Comparison of ENCODE assay signal across 19 cellular contexts in the genomic region with DNA sequence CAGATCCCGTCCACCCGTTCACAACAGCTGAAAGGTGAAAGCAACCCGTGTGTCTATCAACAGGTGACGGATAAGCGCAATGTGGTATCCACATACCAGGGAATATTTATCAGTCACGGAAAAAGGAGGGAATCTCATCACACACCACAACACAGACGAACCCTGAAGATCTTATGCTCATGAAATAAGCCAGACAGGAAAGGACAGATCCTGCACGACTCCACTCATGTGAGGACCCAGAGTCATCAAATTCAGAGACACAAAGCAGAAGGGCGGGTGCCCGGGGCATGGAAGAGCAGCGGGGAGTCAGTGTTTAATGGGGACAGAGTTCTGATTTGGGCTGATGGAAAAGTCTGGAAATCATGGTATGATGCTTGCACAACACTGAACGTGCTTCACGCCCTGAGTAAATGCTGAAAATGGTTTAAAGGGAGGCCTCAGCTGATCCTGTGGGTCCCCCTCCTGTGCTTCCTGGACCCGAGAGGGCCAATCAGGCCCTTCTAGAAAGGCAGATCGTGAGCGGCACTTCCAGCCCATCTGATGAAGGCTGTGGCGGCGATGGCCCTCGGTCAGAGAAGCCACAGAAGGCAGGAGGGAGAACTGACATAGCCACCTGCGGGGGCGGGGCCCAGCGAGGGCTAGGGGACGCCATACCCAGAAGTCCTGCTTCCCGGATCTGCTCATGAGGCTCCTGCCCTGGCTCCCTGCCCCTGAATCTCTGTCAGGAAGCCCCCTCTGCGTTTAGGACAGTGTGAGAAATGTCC. TPM values are rescaled to one million over a fixed set of nuclear protein-coding genes. Genes with fewer than 3 reads are reported as not detected.
"Had no signal": no experiment of that assay in that cellular context is flagged by ENCODE, and none has a peak within 500 bp of the region (broad histone marks: within the 10 kb centered on the region; RNA-seq: fewer than 3 reads in every experiment).

No MANE protein-coding gene starts in this region.

- H3K9me3 Mint-ChIP-seq: activated CD4-positive, alpha-beta T cell treated with anti-CD3 and anti-CD28 coated beads, Interleukin-2, amount 10 ng/mL, durations not matched to agents 7 days and 5 days; naive B cell; stimulated activated naive CD8-positive, alpha-beta T cell treated with anti-CD3 and anti-CD28 coated beads, Interleukin-15, amount 100 ng/mL, for 72 hours; type B pancreatic cell had no signal

- H3K36me3 ChIP-seq: sigmoid colon had no signal

- DNase-seq: activated CD4-positive, alpha-beta T cell treated with anti-CD3 and anti-CD28 coated beads, Interleukin-2, amount 10 ng/mL, durations not matched to agents 7 days and 5 days; activated CD8-positive, alpha-beta memory T cell treated with anti-CD3 and anti-CD28 coated beads, Interleukin-2, amount 50 U/mL, for 48 hours; activated gamma-delta T cell treated with Interleukin-2 at 50 U/mL for 16 hours; amniotic stem cell; central memory CD4-positive, alpha-beta T cell; cortex of kidney; effector CD8-positive, alpha-beta T cell; foreskin keratinocyte; head of caudate nucleus; immature natural killer cell; naive B cell; sigmoid colon; stimulated activated CD4-positive, alpha-beta T cell treated with anti-CD3 and anti-CD28 coated beads, Interleukin-1b, Interleukin-23, amount 100 ng/mL, for 48 hours; stimulated activated naive CD8-positive, alpha-beta T cell treated with anti-CD3 and anti-CD28 coated beads, Interleukin-15, amount 100 ng/mL, for 72 hours had no signal

- ATAC-seq: foreskin keratinocyte; stimulated activated naive CD8-positive, alpha-beta T cell treated with anti-CD3 and anti-CD28 coated beads, Interleukin-15, amount 100 ng/mL, for 72 hours had no signal

- H3K36me3 Mint-ChIP-seq: activated naive CD8-positive, alpha-beta T cell; immature natural killer cell; naive B cell had no signal

- H3K4me3 Mint-ChIP-seq: activated CD4-positive, alpha-beta T cell treated with anti-CD3 and anti-CD28 coated beads, Interleukin-2, amount 10 ng/mL, durations not matched to agents 7 days and 5 days; activated naive CD8-positive, alpha-beta T cell; immature natural killer cell; stimulated activated naive CD8-positive, alpha-beta T cell treated with anti-CD3 and anti-CD28 coated beads, Interleukin-15, amount 100 ng/mL, for 72 hours; type B pancreatic cell had no signal

- H3K4me3 ChIP-seq: sigmoid colon had no signal

- H3K27me3 Mint-ChIP-seq: activated CD4-positive, alpha-beta T cell treated with anti-CD3 and anti-CD28 coated beads, Interleukin-2, amount 10 ng/mL, durations not matched to agents 7 days and 5 days; activated naive CD8-positive, alpha-beta T cell; type B pancreatic cell had no signal

- H3K27ac ChIP-seq: foreskin keratinocyte, parathyroid adenoma, sigmoid colon had no signal

- H3K9me3 ChIP-seq: sigmoid colon had no signal

- H3K4me1 ChIP-seq: foreskin keratinocyte, sigmoid colon had no signal

- H3K27ac Mint-ChIP-seq: activated CD4-positive, alpha-beta T cell treated with anti-CD3 and anti-CD28 coated beads, Interleukin-2, amount 10 ng/mL, durations not matched to agents 7 days and 5 days; activated naive CD8-positive, alpha-beta T cell; immature natural killer cell; stimulated activated naive CD8-positive, alpha-beta T cell treated with anti-CD3 and anti-CD28 coated beads, Interleukin-15, amount 100 ng/mL, for 72 hours; type B pancreatic cell had no signal

- H3K4me1 Mint-ChIP-seq: activated CD4-positive, alpha-beta T cell treated with anti-CD3 and anti-CD28 coated beads, Interleukin-2, amount 10 ng/mL, durations not matched to agents 7 days and 5 days; immature natural killer cell had no signal

RNA-seq across cellular contexts. Expression of a gene that starts 19.1 kb away (rescaled TPM):
- total RNA-seq: foreskin keratinocyte, lung microvascular endothelial cell had no signal
- polyA plus RNA-seq: foreskin keratinocyte had no signal

RNA-seq across cellular contexts. Expression of a gene that starts 49.2 kb away (rescaled TPM):
- total RNA-seq: foreskin keratinocyte, lung microvascular endothelial cell, mononuclear cell had no signal
- polyA plus RNA-seq: foreskin keratinocyte, immature natural killer cell had no signal
